17 cellular contexts compared by ENCODE assay signal in genomic region chr11:110989734-110990133, GRCh38.
A peak's percentile ranks its signal among the peaks of the same experiment; 100 is the strongest.
DNase-seq lines count a peak whose midpoint lies in the region; ATAC-seq and TF ChIP-seq lines count a peak whose summit lies in the region.
"Had no signal": no experiment of that assay in that cellular context is flagged by ENCODE, and none has a peak within 500 bp of the region (broad histone marks: within the 10 kb centered on the region; RNA-seq: fewer than 3 reads in every experiment).

No MANE protein-coding gene starts in this region.

- H3K4ac ChIP-seq in neuronal stem cell (ENCODE audit: low read length), result no peak overlapping the region

- CTCF ChIA-PET in AG04450 (lab: Charles Lee), result interaction anchor here (1.9 kb wide), 1 partner anchor 240 kb away, joined by 6 read pairs; no protein-coding TSS in a partner anchor

- H3K9me3 ChIP-seq in AG04450 (ENCODE audit: control insufficient read depth, insufficient read depth, low read length) (no peaks in the 10 kb centered on the region), GM23248 (ENCODE audit: low read depth) (no peaks in the 10 kb centered on the region), neuronal stem cell (replicated peaks in 1 of 2; ENCODE audit: control insufficient read depth in 2 of 2, insufficient read depth in 1 of 2, low read depth in 1 of 2, low read length in 2 of 2) (no peaks in the 10 kb centered on the region)
- H3K9me3 ChIP-seq: ovary had no signal

- H3K79me1 ChIP-seq in neuronal stem cell (ENCODE audit: low read depth, low read length), result no peaks in the 10 kb centered on the region

- no peak overlapping the region for H2BK12ac ChIP-seq in neuronal stem cell (ENCODE audit: low read length)

- peak overlapping the region; percentile 67 for H3K27ac Mint-ChIP-seq in glutamatergic neuron (ENCODE audit: unreplicated experiment)
- H3K27ac Mint-ChIP-seq in stimulated activated naive B cell treated with anti-CD40 and anti-IgM and Interleukin-4, amounts not matched to agents 10 μg/mL and 1 μg/mL and 100 μg/mL, for 72 hours, result no peak overlapping the region
- H3K27ac Mint-ChIP-seq: activated B cell treated with CpG ODN at 0.5 μM for 24 hours; memory B cell; stimulated activated effector memory CD8-positive, alpha-beta T cell treated with anti-CD3 and anti-CD28 coated beads, Interleukin-12 subunit alpha, Interleukin-12 subunit beta, amount 100 ng/mL, for 72 hours had no signal

- no peak overlapping the region for H3K27ac ChIP-seq in AG04450 (ENCODE audit: low read depth, low read length)
- H3K27ac ChIP-seq in GM23248, result no peak overlapping the region
- no peak overlapping the region for H3K27ac ChIP-seq in neuronal stem cell (replicated peaks; ENCODE audit: low read length)
- H3K27ac ChIP-seq: ovary had no signal

- peaks cover 1% of the 10 kb centered on the region for H3K27me3 Mint-ChIP-seq in glutamatergic neuron (ENCODE audit: unreplicated experiment)
- H3K27me3 Mint-ChIP-seq in stimulated activated naive B cell treated with anti-CD40 and anti-IgM and Interleukin-4, amounts not matched to agents 10 μg/mL and 1 μg/mL and 100 μg/mL, for 72 hours, result no peaks in the 10 kb centered on the region

- no peak overlapping the region for H3K18ac ChIP-seq in neuronal stem cell (ENCODE audit: low read length)

- no peak overlapping the region for H4K8ac ChIP-seq in neuronal stem cell (ENCODE audit: low read depth, low read length)

- H3F3A ChIP-seq in GM23248 (ENCODE audit: insufficient read depth), result peaks cover 27% of the 10 kb centered on the region

- H3K27me3 ChIP-seq in AG04450 (ENCODE audit: control insufficient read depth, insufficient read depth, low read length), result no peaks in the 10 kb centered on the region
- H3K27me3 ChIP-seq in GM23248 (replicated peaks; ENCODE audit: insufficient read depth), result no peaks in the 10 kb centered on the region; the same call in 1 of the 2 replicates
- no peaks in the 10 kb centered on the region for H3K27me3 ChIP-seq in neuronal stem cell (ENCODE audit: control insufficient read depth in 3 of 3, insufficient read depth in 3 of 3, low read depth in 1 of 3, low read length in 3 of 3)
- H3K27me3 ChIP-seq: ovary had no signal

- H4K20me1 ChIP-seq in GM23248 (ENCODE audit: insufficient read depth), result no peaks in the 10 kb centered on the region

- no peak for ATAC-seq in HG02571 (IDR thresholded peaks at IDR 0.05; ENCODE audit: unreplicated experiment)
- ATAC-seq in stimulated activated naive B cell treated with anti-CD40 and anti-IgM and Interleukin-4, amounts not matched to agents 10 μg/mL and 1 μg/mL and 100 μg/mL, for 72 hours (replicated peaks), result no peak
- ATAC-seq: stimulated activated effector memory CD8-positive, alpha-beta T cell treated with anti-CD3 and anti-CD28 coated beads, Interleukin-12 subunit alpha, Interleukin-12 subunit beta, amount 100 ng/mL, for 72 hours had no signal

- no peak overlapping the region for H3K23ac ChIP-seq in neuronal stem cell (ENCODE audit: low read depth, low read length, poor library complexity)

- no peaks in the 10 kb centered on the region for H3K79me2 ChIP-seq in GM23248 (ENCODE audit: insufficient read depth)

- no peak overlapping the region for H4K91ac ChIP-seq in neuronal stem cell (ENCODE audit: low read depth, low read length, poor library complexity)

- H2BK5ac ChIP-seq in neuronal stem cell (ENCODE audit: low read length), result no peak overlapping the region

- no peaks in the 10 kb centered on the region for H3K9me2 ChIP-seq in GM23248 (ENCODE audit: insufficient read depth)

- H3K4me2 ChIP-seq in GM23248 (ENCODE audit: unreplicated experiment) (no peak overlapping the region), neuronal stem cell (ENCODE audit: insufficient read depth, low read length, poor library complexity, severe bottlenecking) (no peak overlapping the region)

- no peak overlapping the region for H2BK120ac ChIP-seq in neuronal stem cell (ENCODE audit: low read depth, low read length)

- no peak overlapping the region for H3K4me3 Mint-ChIP-seq in glutamatergic neuron (ENCODE audit: unreplicated experiment)
- no peak overlapping the region for H3K4me3 Mint-ChIP-seq in stimulated activated naive B cell treated with anti-CD40 and anti-IgM and Interleukin-4, amounts not matched to agents 10 μg/mL and 1 μg/mL and 100 μg/mL, for 72 hours
- H3K4me3 Mint-ChIP-seq: activated B cell treated with CpG ODN at 0.5 μM for 24 hours; memory B cell; stimulated activated effector memory CD8-positive, alpha-beta T cell treated with anti-CD3 and anti-CD28 coated beads, Interleukin-12 subunit alpha, Interleukin-12 subunit beta, amount 100 ng/mL, for 72 hours had no signal

- in situ Hi-C loops in GM23248 (cut with MboI), result no loop called here

- peak; percentile 80 for DNase-seq in AG04450 (ENCODE audit: low read depth, low spot score)
- peak; percentile 69 for DNase-seq in GM23248
- DNase-seq in SKM-1 treated with dmso at 0.1 percent for 144 hours (lab: John Stamatoyannopoulos, UW; ENCODE audit: unreplicated experiment), result peak; percentile 20
- no peak for DNase-seq in glutamatergic neuron
- DNase-seq in effector CD4-positive, alpha-beta T cell, result no peak
- no peak for DNase-seq in stimulated activated naive B cell treated with anti-CD40 and anti-IgM and Interleukin-4, amounts not matched to agents 10 μg/mL and 1 μg/mL and 100 μg/mL, for 72 hours
- DNase-seq in neuronal stem cell (ENCODE audit: low spot score), result no peak
- DNase-seq: activated B cell treated with CpG ODN at 0.5 μM for 24 hours; activated T-cell treated with anti-CD3 and anti-CD28 coated beads for 4 hours; amniotic stem cell; EL; Karpas-422; stimulated activated CD4-positive, alpha-beta T cell treated with anti-CD3 and anti-CD28 coated beads, Interleukin-2, amount 100 ng/mL, for 24 hours had no signal

- H3K14ac ChIP-seq in neuronal stem cell (ENCODE audit: low read length), result no peak overlapping the region

- H3K4me1 ChIP-seq in GM23248 (ENCODE audit: insufficient read depth) (peaks cover 37% of the 10 kb centered on the region), neuronal stem cell (ENCODE audit: control insufficient read depth in 2 of 2, insufficient read depth in 1 of 2, low read depth in 1 of 2, low read length in 2 of 2) (peaks cover 0 to 2% of the 10 kb centered on the region in 2 donors)

- TF ChIP-seq CTCF in AG04450 (IDR thresholded peaks at IDR 0.05; ENCODE audit: low read depth, low read length), result no peak
- no peak for TF ChIP-seq CTCF in glutamatergic neuron (IDR thresholded peaks at IDR 0.05; ENCODE audit: partially characterized antibody, unreplicated experiment)

- no peaks in the 10 kb centered on the region for H3K9me3 Mint-ChIP-seq in glutamatergic neuron (ENCODE audit: unreplicated experiment)
- no peaks in the 10 kb centered on the region for H3K9me3 Mint-ChIP-seq in stimulated activated naive B cell treated with anti-CD40 and anti-IgM and Interleukin-4, amounts not matched to agents 10 μg/mL and 1 μg/mL and 100 μg/mL, for 72 hours
- H3K9me3 Mint-ChIP-seq: activated B cell treated with CpG ODN at 0.5 μM for 24 hours; memory B cell; stimulated activated effector memory CD8-positive, alpha-beta T cell treated with anti-CD3 and anti-CD28 coated beads, Interleukin-12 subunit alpha, Interleukin-12 subunit beta, amount 100 ng/mL, for 72 hours had no signal

- H3K4me3 ChIP-seq in AG04450 (ENCODE audit: low read depth, low read length) (no peak overlapping the region), GM23248 (no peak overlapping the region), neuronal stem cell (ENCODE audit: low read length in 2 of 2) (no peak overlapping the region)
- H3K4me3 ChIP-seq: ovary had no signal

- H3K9ac ChIP-seq in GM23248 (no peak overlapping the region), neuronal stem cell (ENCODE audit: low read depth, low read length, poor library complexity) (no peak overlapping the region)

- H2AK5ac ChIP-seq in neuronal stem cell (ENCODE audit: low read depth, low read length), result no peak overlapping the region

- POLR2A ChIA-PET in AG04450 (lab: Yijun Ruan, JAX), result interaction anchor here (1.2 to 1.5 kb wide), 2 partner anchors 17 to 27 kb away, joined by 3 to 4 read pairs; no protein-coding TSS in a partner anchor

- H2BK15ac ChIP-seq in neuronal stem cell (ENCODE audit: low read length), result no peak overlapping the region

- H3K36me3 ChIP-seq in GM23248 (ENCODE audit: low read depth) (no peaks in the 10 kb centered on the region), neuronal stem cell (replicated peaks in 1 of 2; ENCODE audit: control insufficient read depth in 2 of 2, insufficient read depth in 2 of 2, low read length in 2 of 2) (no peaks in the 10 kb centered on the region)
- H3K36me3 ChIP-seq: ovary had no signal

- H2AFZ ChIP-seq in GM23248, result no peak overlapping the region
- no peak overlapping the region for H2AFZ ChIP-seq in neuronal stem cell (ENCODE audit: low read length)

- no peaks in the 10 kb centered on the region for H3K36me3 Mint-ChIP-seq in glutamatergic neuron (ENCODE audit: unreplicated experiment)
- H3K36me3 Mint-ChIP-seq in stimulated activated naive B cell treated with anti-CD40 and anti-IgM and Interleukin-4, amounts not matched to agents 10 μg/mL and 1 μg/mL and 100 μg/mL, for 72 hours, result no peaks in the 10 kb centered on the region
- H3K36me3 Mint-ChIP-seq: memory B cell; stimulated activated effector memory CD8-positive, alpha-beta T cell treated with anti-CD3 and anti-CD28 coated beads, Interleukin-12 subunit alpha, Interleukin-12 subunit beta, amount 100 ng/mL, for 72 hours had no signal

- H3K4me1 Mint-ChIP-seq in glutamatergic neuron (ENCODE audit: low read depth, unreplicated experiment), result peaks cover 12% of the 10 kb centered on the region
- no peaks in the 10 kb centered on the region for H3K4me1 Mint-ChIP-seq in stimulated activated naive B cell treated with anti-CD40 and anti-IgM and Interleukin-4, amounts not matched to agents 10 μg/mL and 1 μg/mL and 100 μg/mL, for 72 hours
- H3K4me1 Mint-ChIP-seq: activated B cell treated with CpG ODN at 0.5 μM for 24 hours; stimulated activated effector memory CD8-positive, alpha-beta T cell treated with anti-CD3 and anti-CD28 coated beads, Interleukin-12 subunit alpha, Interleukin-12 subunit beta, amount 100 ng/mL, for 72 hours had no signal

Comparison
In these comparisons a context has a peak if more than half of its experiments do, and no peak if none do; other contexts are left out.
1. DNase-seq: peak in AG04450 (single experiment), GM23248 (single experiment) and SKM-1 treated with dmso at 0.1 percent for 144 hours (single experiment); none in glutamatergic neuron (single experiment), effector CD4-positive, alpha-beta T cell (single experiment), stimulated activated naive B cell treated with anti-CD40 and anti-IgM and Interleukin-4, amounts not matched to agents 10 μg/mL and 1 μg/mL and 100 μg/mL, for 72 hours (single experiment) and neuronal stem cell (single experiment).